In genomic region chr14:70073924-70074566, GRCh38 we compare ENCODE assay signal across 8 cellular contexts.
DNase-seq lines count a peak whose midpoint lies in the region; ATAC-seq and TF ChIP-seq lines count a peak whose summit lies in the region.

No MANE protein-coding gene starts in this region.

- no peak overlapping the region for H3K27ac Mint-ChIP-seq in nephron progenitor cell
- H3K27ac Mint-ChIP-seq in type B pancreatic cell: no peak overlapping the region

- no peaks in the 10 kb centered on the region for H3K36me3 Mint-ChIP-seq in nephron progenitor cell (ENCODE audit: low read depth)
- no peaks in the 10 kb centered on the region for H3K36me3 Mint-ChIP-seq in type B pancreatic cell

- no peaks in the 10 kb centered on the region for H3K27me3 Mint-ChIP-seq in nephron progenitor cell (ENCODE audit: low read depth, poor library complexity)
- H3K27me3 Mint-ChIP-seq in type B pancreatic cell: peaks cover 14% of the 10 kb centered on the region

- ATAC-seq in esophagus mucosa (peak; percentile 89), HG03469 (IDR thresholded peaks at IDR 0.05; ENCODE audit: unreplicated experiment) (no peak)

- H3K4me3 Mint-ChIP-seq in nephron progenitor cell (no peak overlapping the region), type B pancreatic cell (no peak overlapping the region)

- H3K4me1 Mint-ChIP-seq in nephron progenitor cell (peaks cover 6% of the 10 kb centered on the region), type B pancreatic cell (ENCODE audit: unreplicated experiment) (no peaks in the 10 kb centered on the region)

- DNase-seq in AG09319 (ENCODE audit: extremely low read depth, low read depth) (peak; percentile 1), GM19240 (ENCODE audit: insufficient read length, low spot score) (peak; percentile 55), NCI-H2227 treated with DMSO at 0.1 percent for 48 hours (lab: John Stamatoyannopoulos, UW) (peak; percentile 52), nephron progenitor cell (peak; percentile 78), type B pancreatic cell (ENCODE audit: extremely low spot score, unreplicated experiment) (peak; percentile 76)
- DNase-seq in activated CD4-positive, alpha-beta T cell treated with anti-CD3 and anti-CD28 coated beads, Interleukin-2, amount 50 U/mL, for 24 hours (ENCODE audit: low read depth in 1 of 2, low spot score in 1 of 2): peak; percentile 16 to 34

- peak; percentile 64 for TF ChIP-seq CTCF in AG09319 (IDR thresholded peaks at IDR 0.05; ENCODE audit: low read depth, low read length)
- peak; percentile 96 for TF ChIP-seq CTCF in nephron progenitor cell (IDR thresholded peaks at IDR 0.05)
- peak; percentile 92 for TF ChIP-seq CTCF in type B pancreatic cell (conservative IDR thresholded peaks at IDR 0.05)

- H3K9me3 Mint-ChIP-seq in nephron progenitor cell: no peaks in the 10 kb centered on the region
- H3K9me3 Mint-ChIP-seq in type B pancreatic cell: no peaks in the 10 kb centered on the region

Comparison
In these comparisons a context has a peak if more than half of its experiments do, and no peak if none do; other contexts are left out.
1. DNase-seq: peak in every context shown above with its lines; median percentile 78 in nephron progenitor cell; 76 in type B pancreatic cell; 55 in GM19240; 52 in NCI-H2227 treated with DMSO at 0.1 percent for 48 hours; 25 in activated CD4-positive, alpha-beta T cell treated with anti-CD3 and anti-CD28 coated beads, Interleukin-2, amount 50 U/mL, for 24 hours; 1 in AG09319.